ENCODE assay signal across 16 cellular contexts in genomic region chr3:47158208-47158607, GRCh38. TPM values are rescaled to one million over a fixed set of nuclear protein-coding genes. Genes with fewer than 3 reads are reported as not detected.
DNase-seq lines count a peak whose midpoint lies in the region; ATAC-seq, FAIRE-seq and TF ChIP-seq lines count a peak whose summit lies in the region.
"Had no signal": no experiment of that assay in that cellular context is flagged by ENCODE, and none has a peak within 500 bp of the region (broad histone marks: within the 10 kb centered on the region; RNA-seq: fewer than 3 reads in every experiment).

No MANE protein-coding gene starts in this region.

- no peak overlapping the region for H2AFZ ChIP-seq in K562 (ENCODE audit: low read depth, low read length)

- H3K27ac ChIP-seq in CD4-positive, alpha-beta T cell (ENCODE audit: low read depth, low read length): no peak overlapping the region
- H3K27ac ChIP-seq in HEK293 (ENCODE audit: extremely low read depth, low read depth, low read length): no peak overlapping the region
- no peak overlapping the region for H3K27ac ChIP-seq in K562 (ENCODE audit: extremely low read depth, low read depth, low read length)
- H3K27ac ChIP-seq: Peyer's patch had no signal

- no peaks in the 10 kb centered on the region for H3K27me3 ChIP-seq in CD4-positive, alpha-beta T cell (ENCODE audit: control insufficient read depth, insufficient read depth, low read length)
- H3K27me3 ChIP-seq in K562 (ENCODE audit: control insufficient read depth in 2 of 2, insufficient read depth in 2 of 2, low read length in 2 of 2): no peaks in the 10 kb centered on the region
- H3K27me3 ChIP-seq: Peyer's patch had no signal

- no peak for TF ChIP-seq POLR2A in K562 (conservative IDR thresholded peaks at IDR 0.05)

- POLR2A ChIA-PET in CD4-positive, alpha-beta T cell (lab: Charles Lee): no interaction called here
- POLR2A ChIA-PET in HEK293 (lab: Yijun Ruan, JAX) (no interaction called here), K562 (lab: Yijun Ruan, JAX) (interaction anchor here (1.0 to 1.8 kb wide), 3 partner anchors 12 to 20 kb away, joined by 3 read pairs; no protein-coding TSS in a partner anchor)

- no peak for DNase-seq in CD4-positive, alpha-beta T cell
- no peak for DNase-seq in K562 (ENCODE audit: extremely low read depth in 1 of 4, low spot score in 3 of 4)
- no peak for DNase-seq in neural crest cell (ENCODE audit: low read depth, low spot score)
- no peak for DNase-seq in NCI-H1436 treated with DMSO at 0.1 percent for 48 hours (lab: John Stamatoyannopoulos, UW)
- no peak for DNase-seq in iPS-NIHi7 (ENCODE audit: extremely low spot score)
- DNase-seq: ACHN, EL, HCEC 1CT, NCI-H2107, NCI-H345, NCI-H748 treated with DMSO at 0.1 percent for 48 hours, Peyer's patch, SHP77 had no signal

- TF ChIP-seq EP300 in K562 (IDR thresholded peaks at IDR 0.05; ENCODE audit: low read length): no peak

- no peak for ATAC-seq in CD4-positive, alpha-beta T cell (ENCODE audit: poor library complexity)
- ATAC-seq in K562 (no peak), GM18498 (IDR thresholded peaks at IDR 0.05; ENCODE audit: unreplicated experiment) (no peak)

- peak overlapping the region; percentile 53 for H3K4me3 Mint-ChIP-seq in CD4-positive, alpha-beta T cell
- no peak overlapping the region for H3K4me3 Mint-ChIP-seq in neural crest cell

- no peak for FAIRE-seq in K562 (lab: Jason Lieb, UNC)
- FAIRE-seq: GM18507 had no signal

- H3K4me1 ChIP-seq in HEK293 (ENCODE audit: control insufficient read depth, insufficient read depth, low read length) (no peaks in the 10 kb centered on the region; the same call in 1 of the 2 replicates), K562 (replicated peaks in 1 of 2; ENCODE audit: control insufficient read depth in 2 of 2, insufficient read depth in 2 of 2, low read length in 2 of 2) (peaks cover 12 to 29% of the 10 kb centered on the region in 2 experiments; a peak in 4 of 5 replicates)

- CTCF ChIA-PET in CD4-positive, alpha-beta T cell (lab: Charles Lee): no interaction called here
- CTCF ChIA-PET in HEK293 (lab: Yijun Ruan, JAX) (no interaction called here), K562 (lab: Yijun Ruan, JAX; ENCODE audit: low intra/inter-chr PET ratio) (no interaction called here)

- no peaks in the 10 kb centered on the region for H3K9me1 ChIP-seq in K562 (ENCODE audit: control insufficient read depth, insufficient read depth, low read length)

- intact Hi-C loops in CD4-positive, alpha-beta T cell (cut with DNase I, micrococcal nuclease): no loop called here
- intact Hi-C loops in K562 (cut with micrococcal nuclease): no loop called here

- H3K9ac ChIP-seq in K562 (ENCODE audit: insufficient read depth in 1 of 2, low read depth in 2 of 2, low read length in 2 of 2): no peak overlapping the region

- peak overlapping the region; percentile 48 for H3K27ac Mint-ChIP-seq in CD4-positive, alpha-beta T cell
- peak overlapping the region; percentile 37 for H3K27ac Mint-ChIP-seq in neural crest cell (ENCODE audit: unreplicated experiment)

- no peaks in the 10 kb centered on the region for H3K9me3 Mint-ChIP-seq in CD4-positive, alpha-beta T cell
- H3K9me3 Mint-ChIP-seq in neural crest cell: no peaks in the 10 kb centered on the region

- no peak overlapping the region for H3K4me2 ChIP-seq in K562 (ENCODE audit: insufficient read depth, low read length)

- peaks cover 23% of the 10 kb centered on the region for H4K20me1 ChIP-seq in K562 (replicated peaks; ENCODE audit: control insufficient read depth, insufficient read depth, low read length)

- TF ChIP-seq CTCF in CD4-positive, alpha-beta T cell (IDR thresholded peaks at IDR 0.05): no peak
- TF ChIP-seq CTCF in HEK293 (tag by site-specific recombination; IDR thresholded peaks at IDR 0.05) (no peak), K562 (IDR thresholded peaks at IDR 0.05 in 2 of 3, conservative IDR thresholded peaks at IDR 0.05 in 1 of 3; ENCODE audit: insufficient read depth in 2 of 3, low read depth in 1 of 3, low read length in 3 of 3) (no peak), neural crest cell (conservative IDR thresholded peaks at IDR 0.05) (no peak)

- BruUV-seq in K562 (replicated peaks; lab: Mats Ljungman, UMichigan): no TSS peak

- H3K9me3 ChIP-seq in CD4-positive, alpha-beta T cell (ENCODE audit: control insufficient read depth, low read length): no peaks in the 10 kb centered on the region
- H3K9me3 ChIP-seq in HEK293 (ENCODE audit: control insufficient read depth, insufficient read depth, low read depth, low read length) (no peaks in the 10 kb centered on the region), K562 (replicated peaks; ENCODE audit: control insufficient read depth, insufficient read depth, low read depth, low read length) (no peaks in the 10 kb centered on the region)
- H3K9me3 ChIP-seq: Peyer's patch had no signal

- H3K27me3 Mint-ChIP-seq in CD4-positive, alpha-beta T cell: no peaks in the 10 kb centered on the region
- no peaks in the 10 kb centered on the region for H3K27me3 Mint-ChIP-seq in neural crest cell (ENCODE audit: low read depth)

- in situ Hi-C loops in K562 (cut with MboI): no loop called here

- H3K4me1 Mint-ChIP-seq in CD4-positive, alpha-beta T cell (ENCODE audit: low read depth): peaks cover 91% of the 10 kb centered on the region
- H3K4me1 Mint-ChIP-seq in neural crest cell: peaks cover 46% of the 10 kb centered on the region

- H3K36me3 ChIP-seq in HEK293 (ENCODE audit: control insufficient read depth in 2 of 2, insufficient read depth in 1 of 2, low read length in 2 of 2): peaks cover 0 to 4% of the 10 kb centered on the region in 2 experiments; a peak in 1 of 3 replicates
- H3K36me3 ChIP-seq in K562 (ENCODE audit: control insufficient read depth, insufficient read depth, low read length): peaks cover 18% of the 10 kb centered on the region; the same call in 2 of the 3 replicates
- H3K36me3 ChIP-seq: Peyer's patch had no signal

- peaks cover 97% of the 10 kb centered on the region for H3K79me2 ChIP-seq in K562 (ENCODE audit: control insufficient read depth, insufficient read depth, low read length)

- TF ChIP-seq RAD21 in K562 (CRISPR knock-in tag; conservative IDR thresholded peaks at IDR 0.05 in 1 of 2, IDR thresholded peaks at IDR 0.05 in 1 of 2): no peak

- no peak overlapping the region for H3K4me3 ChIP-seq in HEK293 (ENCODE audit: low read depth, low read length)
- no peak overlapping the region for H3K4me3 ChIP-seq in K562
- H3K4me3 ChIP-seq: Peyer's patch had no signal

- H3K36me3 Mint-ChIP-seq in CD4-positive, alpha-beta T cell (ENCODE audit: low read depth): peaks cover 31% of the 10 kb centered on the region
- no peaks in the 10 kb centered on the region for H3K36me3 Mint-ChIP-seq in neural crest cell (ENCODE audit: low read depth)

TF ChIP-seq in HEK293, 187 proteins besides CTCF, POLR2A, EP300 and RAD21:
- TF ChIP-seq ZNF133 (tag by site-specific recombination; IDR thresholded peaks at IDR 0.05): peak; percentile 64
- TF ChIP-seq BCL11B (tag by site-specific recombination; IDR thresholded peaks at IDR 0.05; ENCODE audit: low read depth): no peak

TF ChIP-seq in K562, 482 proteins besides CTCF, POLR2A, EP300 and RAD21:
- TF ChIP-seq IFI16 (CRISPR knock-in tag; IDR thresholded peaks at IDR 0.05) (no peak), PKNOX1 (IDR thresholded peaks at IDR 0.05) (0 out of 2 replicates have a peak, but pooled peaks have one; percentile 44), DMBX1 (CRISPR knock-in tag; IDR thresholded peaks at IDR 0.05; ENCODE audit: borderline replicate concordance) (no peak), RBM17 (IDR thresholded peaks at IDR 0.05; ENCODE audit: borderline replicate concordance, low read depth, low read length) (no peak)

RNA-seq across cellular contexts. Expression of gene SETD2, which starts 5.7 kb away (rescaled TPM):
- total RNA-seq in CD4-positive, alpha-beta T cell: 10 to 100 TPM; 87.3 to 87.4 TPM
- total RNA-seq in K562 (2011; cell fraction: chromatin; rRNA removed; ENCODE audit: low replicate concordance): 43.5 and 203 TPM in 2 replicates
- total RNA-seq in K562 (2011; cell fraction: nucleolus; rRNA removed): 27.0 and 45.0 TPM in 2 replicates
- 67.0 and 71.2 TPM in 2 replicates for total RNA-seq in K562 (2011; cell fraction: nucleoplasm; rRNA removed)
- 30.0 and 33.6 TPM in 2 replicates for total RNA-seq in K562 (2014; rRNA removed)
- total RNA-seq in K562 (2014; rRNA removed; fragmentation: Illumina TruSeq; extraction: Trizol): 43.8 and 47.8 TPM in 2 replicates
- 43.7 and 45.3 TPM in 2 replicates for total RNA-seq in K562 (2015; rRNA removed; fragmentation: Illumina TruSeq; extraction: Trizol)
- total RNA-seq in K562 (2021): 39.3 and 39.5 TPM in 2 replicates
- 22.8 and 25.2 TPM in 2 replicates for polyA plus RNA-seq in K562 (2011; rRNA removed)
- polyA plus RNA-seq in K562 (2011; cell fraction: cytosol; rRNA removed): 14.6 and 16.8 TPM in 2 replicates
- 28.4 and 29.7 TPM in 2 replicates for polyA plus RNA-seq in K562 (2011; cell fraction: nucleus; rRNA removed)
- polyA plus RNA-seq in K562 (2012): 25.0 and 27.7 TPM in 2 replicates
- 38.6 and 44.0 TPM in 2 replicates for polyA plus RNA-seq in K562 (2014; fragmentation: Illumina TruSeq; extraction: Trizol)
- polyA plus RNA-seq in K562 (2014; fragmentation: Nextera tagmentation; extraction: Ambion mirVana): 10 to 100 TPM in 1 of 2 experiments, 1 to 10 TPM in 1; 8.2 to 11.0 TPM
- polyA plus RNA-seq in K562 (2014; rRNA removed): 23.0 and 24.6 TPM in 2 replicates
- 86.5 and 93.7 TPM in 2 replicates for polyA minus RNA-seq in K562 (2011; rRNA and poly(A)+ RNA removed)
- 32.7 and 35.5 TPM in 2 replicates for polyA minus RNA-seq in K562 (2011; cell fraction: cytosol; rRNA and poly(A)+ RNA removed)
- 37.7 and 69.1 TPM in 2 replicates for polyA minus RNA-seq in K562 (2011; cell fraction: nucleus; rRNA and poly(A)+ RNA removed)
- 52.7 and 56.1 TPM in 2 replicates for total RNA-seq in neural crest cell
